ENCODE assay signal across 15 cellular contexts in genomic region chr4:40403079-40403478, GRCh38.
DNase-seq lines count a peak whose midpoint lies in the region; ATAC-seq and TF ChIP-seq lines count a peak whose summit lies in the region.
"Had no signal": no experiment of that assay in that cellular context is flagged by ENCODE, and none has a peak within 500 bp of the region (broad histone marks: within the 10 kb centered on the region; RNA-seq: fewer than 3 reads in every experiment).

No MANE protein-coding gene starts in this region.

- H3K4me1 Mint-ChIP-seq in mesothelial cell of epicardium (peaks cover 22% of the 10 kb centered on the region), type B pancreatic cell (ENCODE audit: unreplicated experiment) (peaks cover 30% of the 10 kb centered on the region)
- H3K4me1 Mint-ChIP-seq: B cell had no signal

- H3K27ac Mint-ChIP-seq in mesothelial cell of epicardium, result peak overlapping the region; percentile 28
- peak overlapping the region; percentile 37 for H3K27ac Mint-ChIP-seq in type B pancreatic cell
- H3K27ac Mint-ChIP-seq: B cell; CD8-positive, alpha-beta T cell had no signal

- no peaks in the 10 kb centered on the region for H3K27me3 ChIP-seq in RWPE2 (ENCODE audit: insufficient read depth, poor library complexity, severe bottlenecking)

- no peak for TF ChIP-seq CTCF in RWPE2 (IDR thresholded peaks at IDR 0.05; ENCODE audit: poor library complexity, severe bottlenecking)
- TF ChIP-seq CTCF in fibroblast of villous mesenchyme (IDR thresholded peaks at IDR 0.05; ENCODE audit: insufficient read depth, low read depth, low read length), result no peak
- TF ChIP-seq CTCF in mesothelial cell of epicardium (IDR thresholded peaks at IDR 0.05; ENCODE audit: unreplicated experiment), result no peak
- no peak for TF ChIP-seq CTCF in type B pancreatic cell (conservative IDR thresholded peaks at IDR 0.05)

- peaks cover 8% of the 10 kb centered on the region for H3K36me3 Mint-ChIP-seq in mesothelial cell of epicardium
- H3K36me3 Mint-ChIP-seq in type B pancreatic cell, result peaks cover 4% of the 10 kb centered on the region
- H3K36me3 Mint-ChIP-seq: CD8-positive, alpha-beta T cell had no signal

- H3K36me3 ChIP-seq in RWPE2 (ENCODE audit: low read depth), result no peaks in the 10 kb centered on the region

- ATAC-seq in RWPE2 (ENCODE audit: low read depth), result no peak
- ATAC-seq in HG03097 (IDR thresholded peaks at IDR 0.05; ENCODE audit: low FRiP score, unreplicated experiment), result no peak
- ATAC-seq in HG02884 (IDR thresholded peaks at IDR 0.05; ENCODE audit: unreplicated experiment), result no peak
- ATAC-seq: CD8-positive, alpha-beta T cell; K562 had no signal

- peaks cover 5% of the 10 kb centered on the region for H3K4me1 ChIP-seq in RWPE2 (ENCODE audit: insufficient read depth, poor library complexity, severe bottlenecking)

- H3K9me3 ChIP-seq in RWPE2 (ENCODE audit: severe bottlenecking), result no peaks in the 10 kb centered on the region

- H3K27ac ChIP-seq in RWPE2 (ENCODE audit: poor library complexity, severe bottlenecking), result peak overlapping the region; percentile 15

- H3K9me3 Mint-ChIP-seq in mesothelial cell of epicardium, result peaks cover 10% of the 10 kb centered on the region
- peaks cover 4% of the 10 kb centered on the region for H3K9me3 Mint-ChIP-seq in type B pancreatic cell

- DNase-seq in RWPE2 (ENCODE audit: low spot score) (no peak), fibroblast of villous mesenchyme (ENCODE audit: low read depth) (peak; percentile 40), mesothelial cell of epicardium (ENCODE audit: low spot score in 2 of 2, unreplicated experiment in 2 of 2) (no peak), type B pancreatic cell (ENCODE audit: extremely low spot score, unreplicated experiment) (no peak), NCI-H446 treated with DMSO at 0.1 percent for 48 hours (lab: John Stamatoyannopoulos, UW) (no peak)
- DNase-seq: CD8-positive, alpha-beta T cell; DND-41; GF-D8; NCI-H2107; NCI-H226; NCI-H748 treated with DMSO at 0.1 percent for 48 hours had no signal

- no peaks in the 10 kb centered on the region for H3K27me3 Mint-ChIP-seq in mesothelial cell of epicardium (ENCODE audit: low read depth)
- no peaks in the 10 kb centered on the region for H3K27me3 Mint-ChIP-seq in type B pancreatic cell
- H3K27me3 Mint-ChIP-seq: B cell had no signal

- no peak overlapping the region for H3K4me3 ChIP-seq in RWPE2 (ENCODE audit: severe bottlenecking)
- H3K4me3 ChIP-seq in fibroblast of villous mesenchyme (ENCODE audit: low read depth, low read length), result no peak overlapping the region
- H3K4me3 ChIP-seq: K562 had no signal

- no peak overlapping the region for H3K4me3 Mint-ChIP-seq in mesothelial cell of epicardium
- H3K4me3 Mint-ChIP-seq in type B pancreatic cell, result no peak overlapping the region
- H3K4me3 Mint-ChIP-seq: B cell; CD8-positive, alpha-beta T cell had no signal
